In the genomic region with DNA sequence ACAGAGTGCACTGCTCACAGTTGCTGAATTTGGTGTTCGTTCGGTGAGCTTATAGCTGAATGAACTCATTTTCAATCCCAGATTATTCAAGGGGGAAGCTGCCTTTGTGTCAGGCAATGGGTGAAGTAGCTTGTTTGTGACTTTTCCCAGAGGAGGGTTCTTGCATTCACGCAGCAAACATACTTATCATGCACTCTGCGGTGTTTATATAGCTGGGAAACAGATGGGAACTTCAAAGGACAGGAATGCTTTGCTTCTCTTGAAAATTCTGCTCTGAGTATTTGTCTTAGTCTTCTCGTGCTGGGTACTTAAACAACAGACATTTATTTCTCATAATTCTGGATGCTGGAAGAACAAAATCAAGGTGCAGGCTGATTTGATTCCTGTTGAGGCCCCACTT, we compare ENCODE assay signal across 10 cellular contexts.
DNase-seq lines count a peak whose midpoint lies in the region; ATAC-seq and TF ChIP-seq lines count a peak whose summit lies in the region.
"Had no signal": no experiment of that assay in that cellular context is flagged by ENCODE, and none has a peak within 500 bp of the region (broad histone marks: within the 10 kb centered on the region; RNA-seq: fewer than 3 reads in every experiment).

No MANE protein-coding gene starts in this region.

- H3K27ac Mint-ChIP-seq in CD8-positive, alpha-beta T cell: peak overlapping the region; percentile 55

- H3K4me3 Mint-ChIP-seq in CD8-positive, alpha-beta T cell: peak overlapping the region; percentile 54

- H3K36me3 Mint-ChIP-seq in CD8-positive, alpha-beta T cell: no peaks in the 10 kb centered on the region

- peaks cover 38% of the 10 kb centered on the region for H3K4me1 Mint-ChIP-seq in CD8-positive, alpha-beta T cell (ENCODE audit: low read depth)

- no peak overlapping the region for H3K4me3 ChIP-seq in CD8-positive, alpha-beta T cell (ENCODE audit: low read depth, low read length)

- intact Hi-C loops in CD8-positive, alpha-beta T cell (cut with DNase I, micrococcal nuclease): loop anchor here (5.0 to 10.0 kb wide), 5 partner anchors 250 to 900 kb away; a partner anchor contains a TSS

- no peak for ATAC-seq in CD8-positive, alpha-beta T cell
- no peak for ATAC-seq in GM21619 (IDR thresholded peaks at IDR 0.05; ENCODE audit: unreplicated experiment)
- ATAC-seq: Panc1 had no signal

- peaks cover 4% of the 10 kb centered on the region for H3K27me3 Mint-ChIP-seq in CD8-positive, alpha-beta T cell (ENCODE audit: low read depth)

- H3K9me3 Mint-ChIP-seq in CD8-positive, alpha-beta T cell: no peaks in the 10 kb centered on the region

- H3K27me3 ChIP-seq in CD8-positive, alpha-beta T cell (ENCODE audit: insufficient read depth, low read length): no peaks in the 10 kb centered on the region

- POLR2A ChIA-PET in CD8-positive, alpha-beta T cell (lab: Charles Lee): interaction anchor here (0.7 kb wide), 1 partner anchor 42 kb away, joined by 3 read pairs; no protein-coding TSS in a partner anchor

- CTCF ChIA-PET in CD8-positive, alpha-beta T cell (lab: Charles Lee): no interaction called here

- H3K27ac ChIP-seq in CD8-positive, alpha-beta T cell (ENCODE audit: low read depth, low read length): no peak overlapping the region

- TF ChIP-seq CTCF in CD8-positive, alpha-beta T cell (IDR thresholded peaks at IDR 0.05): no peak

- no peak for DNase-seq in CD8-positive, alpha-beta T cell
- DNase-seq in NCI-H345 treated with DMSO at 0.1 percent for 48 hours (lab: John Stamatoyannopoulos, UW; ENCODE audit: unreplicated experiment) (peak; percentile 79), fibroblast of gingiva (ENCODE audit: low read depth) (peak; percentile 46), pons (ENCODE audit: low spot score) (peak; percentile 22), kidney glomerular epithelial cell (lab: John Stamatoyannopoulos, UW) (no peak), NCI-H748 treated with DMSO at 0.1 percent for 48 hours (lab: John Stamatoyannopoulos, UW) (no peak), NCI-H2227 (lab: John Stamatoyannopoulos, UW; ENCODE audit: unreplicated experiment) (no peak)
- DNase-seq: activated effector memory CD4-positive, alpha-beta T cell treated with anti-CD3 and anti-CD28 coated beads, Interleukin-2, amount 50 U/mL, for 16 hours had no signal

- H3K36me3 ChIP-seq in CD8-positive, alpha-beta T cell (ENCODE audit: insufficient read depth, low read length): no peaks in the 10 kb centered on the region

- no peaks in the 10 kb centered on the region for H3K9me3 ChIP-seq in CD8-positive, alpha-beta T cell (ENCODE audit: low read length)

- peaks cover 38% of the 10 kb centered on the region for H3K4me1 ChIP-seq in CD8-positive, alpha-beta T cell (ENCODE audit: insufficient read depth, low read length)

Comparison
In these comparisons a context has a peak if more than half of its experiments do, and no peak if none do; other contexts are left out.
1. DNase-seq: peak in NCI-H345 treated with DMSO at 0.1 percent for 48 hours (single experiment), fibroblast of gingiva (single experiment) and pons (single experiment); none in CD8-positive, alpha-beta T cell (0 of 7), kidney glomerular epithelial cell (single experiment), NCI-H748 treated with DMSO at 0.1 percent for 48 hours (single experiment) and NCI-H2227 (single experiment).